8 cellular contexts compared by ENCODE assay signal in genomic region chr3:179451335-179452165, GRCh38. TPM values are rescaled to one million over a fixed set of nuclear protein-coding genes. Genes with fewer than 3 reads are reported as not detected.
DNase-seq lines count a peak whose midpoint lies in the region; ATAC-seq, FAIRE-seq and TF ChIP-seq lines count a peak whose summit lies in the region.

GNB4 (minus strand) TSS chr3:179451470; CDS start chr3:179426200, 25,270 bp downstream.

- no peak within 1 kb of the TSS for H2BK20ac ChIP-seq in H9 (ENCODE audit: low read depth, low read length, poor library complexity, severe bottlenecking)

- peak within 1 kb of the TSS; percentile 91 for H3K4me3 ChIP-seq in Loucy (ENCODE audit: low read length, poor library complexity, severe bottlenecking)

- no peak within 1 kb of the TSS for H4K91ac ChIP-seq in H9 (ENCODE audit: insufficient read length, low read depth, low read length)

- H3K9me2 ChIP-seq in Loucy (replicated peaks; ENCODE audit: low read depth, low read length), result no peaks in the 10 kb centered on the region

- H3K36me3 ChIP-seq in Loucy (ENCODE audit: insufficient read depth, low read length), result no peaks in the 10 kb centered on the region

- H3K23ac ChIP-seq in H9 (ENCODE audit: insufficient read length, low read depth, low read length), result no peak within 1 kb of the TSS

- intact Hi-C loops in head of caudate nucleus (cut with DNase I), result no loop called here

- no peak within 1 kb of the TSS for H2BK5ac ChIP-seq in H9 (ENCODE audit: insufficient read length, low read length)

- H2AK5ac ChIP-seq in H9 (ENCODE audit: insufficient read length, low read length), result no peak within 1 kb of the TSS

- H3K9me3 Mint-ChIP-seq in H9, result peaks cover 0 to 3% of the 10 kb centered on the region in 2 experiments; a peak in 2 of 5 replicates
- no peaks in the 10 kb centered on the region for H3K9me3 Mint-ChIP-seq in activated naive CD8-positive, alpha-beta T cell treated with anti-CD3 and anti-CD28 coated beads, Interleukin-2, amount 50 U/mL, for 24 hours

- H3K27ac Mint-ChIP-seq in H9, result no peak within 1 kb of the TSS; a peak in 1 of 7 replicates
- peak within 1 kb of the TSS; percentile 65 for H3K27ac Mint-ChIP-seq in activated naive CD8-positive, alpha-beta T cell treated with anti-CD3 and anti-CD28 coated beads, Interleukin-2, amount 50 U/mL, for 24 hours

- H3K56ac ChIP-seq in H9 (ENCODE audit: insufficient read length, low read depth, low read length), result no peak within 1 kb of the TSS

- no peaks in the 10 kb centered on the region; the same call in 1 of the 2 replicates for H3F3A ChIP-seq in Loucy (ENCODE audit: low read depth)

- no peak within 1 kb of the TSS for H3T11ph ChIP-seq in H9 (ENCODE audit: low read length)

- H3K27ac ChIP-seq in H9 (ENCODE audit: insufficient read length, low read depth, low read length), result peak within 1 kb of the TSS; percentile 26

- TF ChIP-seq CTCF in H9 (conservative IDR thresholded peaks at IDR 0.05), result no peak
- TF ChIP-seq CTCF in Loucy (conservative IDR thresholded peaks at IDR 0.05; ENCODE audit: low read length), result no peak
- TF ChIP-seq CTCF in omental fat pad (IDR thresholded peaks at IDR 0.05), result no peak

- no peaks in the 10 kb centered on the region; a peak in 2 of 7 replicates for H3K36me3 Mint-ChIP-seq in H9 (ENCODE audit: insufficient read depth in 1 of 3, low read depth in 3 of 3)
- H3K36me3 Mint-ChIP-seq in activated naive CD8-positive, alpha-beta T cell treated with anti-CD3 and anti-CD28 coated beads, Interleukin-2, amount 50 U/mL, for 24 hours (ENCODE audit: low read depth), result no peaks in the 10 kb centered on the region

- H3K79me2 ChIP-seq in H9 (ENCODE audit: insufficient read depth, low read length) (peaks cover 2% of the 10 kb centered on the region; the same call in 1 of the 2 replicates), Loucy (ENCODE audit: insufficient read depth, low read length) (peaks cover 41% of the 10 kb centered on the region)

- peaks cover 7% of the 10 kb centered on the region for H3K23me2 ChIP-seq in H9 (ENCODE audit: insufficient read length, low read depth, low read length, poor library complexity, severe bottlenecking)

- no peak within 1 kb of the TSS for H2BK15ac ChIP-seq in H9 (ENCODE audit: low read depth, low read length)

- H3K4me2 ChIP-seq in H9 (ENCODE audit: insufficient read depth, insufficient read length, low read length), result peak within 1 kb of the TSS; percentile 95
- peak within 1 kb of the TSS; percentile 85 for H3K4me2 ChIP-seq in Loucy (ENCODE audit: low read depth, low read length, poor library complexity, severe bottlenecking)

- H3K27me3 Mint-ChIP-seq in H9 (ENCODE audit: low read depth), result peaks cover 9% of the 10 kb centered on the region
- peaks cover 64% of the 10 kb centered on the region for H3K27me3 Mint-ChIP-seq in activated naive CD8-positive, alpha-beta T cell treated with anti-CD3 and anti-CD28 coated beads, Interleukin-2, amount 50 U/mL, for 24 hours

- H4K8ac ChIP-seq in H9 (replicated peaks; ENCODE audit: insufficient read length, low read depth, low read length), result no peak within 1 kb of the TSS

- H2BK12ac ChIP-seq in H9 (ENCODE audit: insufficient read length, low read depth, low read length), result no peak within 1 kb of the TSS

- H4K5ac ChIP-seq in H9 (ENCODE audit: insufficient read length, low read depth, low read length), result no peak within 1 kb of the TSS

- peak within 1 kb of the TSS; percentile 15 for H3K18ac ChIP-seq in H9 (ENCODE audit: insufficient read length, low read depth, low read length)

- no peak within 1 kb of the TSS for H3K4ac ChIP-seq in H9 (ENCODE audit: low read depth, low read length)

- no peak within 1 kb of the TSS for H2BK120ac ChIP-seq in H9 (ENCODE audit: low read depth, low read length, poor library complexity, severe bottlenecking)

- H3K14ac ChIP-seq in H9 (ENCODE audit: insufficient read depth, low read length), result peak within 1 kb of the TSS; percentile 84

- DNase-seq in GM04503 (ENCODE audit: low read depth) (peak; percentile 31), H9 (peak; percentile 70), SHP77 treated with DMSO at 0.1 percent for 48 hours (lab: John Stamatoyannopoulos, UW) (peak; percentile 66), head of caudate nucleus (peak in 41 of 42 donors; percentile 25 to 77 (median 58)), omental fat pad (ENCODE audit: low spot score) (peak; percentile 28), urothelium cell line (ENCODE audit: low spot score) (peak; percentile 91)
- DNase-seq in activated naive CD8-positive, alpha-beta T cell treated with anti-CD3 and anti-CD28 coated beads, Interleukin-2, amount 50 U/mL, for 24 hours, result peak; percentile 56

- H3K79me1 ChIP-seq in H9 (ENCODE audit: insufficient read depth, low read depth, low read length, poor library complexity, severe bottlenecking), result no peaks in the 10 kb centered on the region

- WGBS in H9 (ENCODE audit: extremely low coverage, insufficient read length, low lambda C conversion rate), result no CpG with 5 or more reads among the region's 75 CpGs

- peaks cover 10% of the 10 kb centered on the region for H3K4me1 ChIP-seq in H9 (ENCODE audit: insufficient read depth, low read length)
- peaks cover 36% of the 10 kb centered on the region for H3K4me1 ChIP-seq in Loucy (ENCODE audit: insufficient read depth, low read length, poor library complexity, severe bottlenecking)

- H4K20me1 ChIP-seq in H9 (ENCODE audit: control insufficient read depth, insufficient read depth, insufficient read length), result no peaks in the 10 kb centered on the region
- no peaks in the 10 kb centered on the region for H4K20me1 ChIP-seq in Loucy (ENCODE audit: insufficient read depth, low read length, poor library complexity, severe bottlenecking)

- peaks cover 45 to 53% of the 10 kb centered on the region in 2 experiments for H3K4me1 Mint-ChIP-seq in H9
- H3K4me1 Mint-ChIP-seq in activated naive CD8-positive, alpha-beta T cell treated with anti-CD3 and anti-CD28 coated beads, Interleukin-2, amount 50 U/mL, for 24 hours, result peaks cover 25% of the 10 kb centered on the region

- no peaks in the 10 kb centered on the region for H3K9me3 ChIP-seq in H9 (ENCODE audit: control insufficient read depth, low read depth, low read length)
- H3K9me3 ChIP-seq in Loucy (ENCODE audit: insufficient read depth, low read depth, low read length), result no peaks in the 10 kb centered on the region

- peak; percentile 76 for ATAC-seq in activated naive CD8-positive, alpha-beta T cell treated with anti-CD3 and anti-CD28 coated beads, Interleukin-2, amount 50 U/mL, for 24 hours
- peak; percentile 96 for ATAC-seq in omental fat pad (ENCODE audit: low FRiP score)

- peak within 1 kb of the TSS; percentile 14 for H2AFZ ChIP-seq in H9 (ENCODE audit: low read length)
- H2AFZ ChIP-seq in Loucy (ENCODE audit: low read length), result peak within 1 kb of the TSS; percentile 99

- H3K9ac ChIP-seq in H9 (ENCODE audit: extremely low read depth, insufficient read length, low read length) (peak within 1 kb of the TSS; percentile 47), Loucy (ENCODE audit: low read depth, low read length, poor library complexity, severe bottlenecking) (peak within 1 kb of the TSS; percentile 77)

- H3K4me3 Mint-ChIP-seq in H9, result peak within 1 kb of the TSS; percentile 77 to 92
- H3K4me3 Mint-ChIP-seq in activated naive CD8-positive, alpha-beta T cell treated with anti-CD3 and anti-CD28 coated beads, Interleukin-2, amount 50 U/mL, for 24 hours, result peak within 1 kb of the TSS; percentile 81

- no peaks in the 10 kb centered on the region; the same call in 1 of the 2 replicates for H3K27me3 ChIP-seq in H9 (ENCODE audit: insufficient read depth, low read length)
- no peaks in the 10 kb centered on the region for H3K27me3 ChIP-seq in Loucy (ENCODE audit: insufficient read depth, low read length, poor library complexity, severe bottlenecking)

- FAIRE-seq in urothelium cell line (lab: Jason Lieb, UNC), result peak; percentile 20

RNA-seq across cellular contexts. Expression of gene GNB4, which starts in this region (rescaled TPM):
- total RNA-seq in H9 (2021) (24.2 and 25.0 TPM in 2 replicates), omental fat pad (10 to 100 TPM; 16.9 to 42.9 (median 35.1) TPM)

Comparison
In these comparisons a context has a peak if more than half of its experiments do, and no peak if none do; other contexts are left out.
1. Peak in every context shown above with its lines: DNase-seq, ATAC-seq, H3K4me3 ChIP-seq and H3K27ac ChIP-seq.
2. DNase-seq: peak in every context shown above with its lines; median percentile 91 in urothelium cell line; 70 in H9; 66 in SHP77 treated with DMSO at 0.1 percent for 48 hours; 58 in head of caudate nucleus; 56 in activated naive CD8-positive, alpha-beta T cell treated with anti-CD3 and anti-CD28 coated beads, Interleukin-2, amount 50 U/mL, for 24 hours; 31 in GM04503; 28 in omental fat pad.